Comparison of ENCODE assay signal across 9 cellular contexts in genomic region chr1:15851251-15852035, GRCh38. TPM values are rescaled to one million over a fixed set of nuclear protein-coding genes. Genes with fewer than 3 reads are reported as not detected.
DNase-seq lines count a peak whose midpoint lies in the region; ATAC-seq and TF ChIP-seq lines count a peak whose summit lies in the region.
"Had no signal": no experiment of that assay in that cellular context is flagged by ENCODE, and none has a peak within 500 bp of the region (broad histone marks: within the 10 kb centered on the region; RNA-seq: fewer than 3 reads in every experiment).

No MANE protein-coding gene starts in this region.

- no peaks in the 10 kb centered on the region for H3K9me3 Mint-ChIP-seq in activated naive CD4-positive, alpha-beta T cell treated with anti-CD3 and anti-CD28 coated beads, Interleukin-2, amount 50 U/mL, for 24 hours
- H3K9me3 Mint-ChIP-seq in activated naive CD4-positive, alpha-beta T cell treated with anti-CD3 and anti-CD28 coated beads, Interleukin-2, amount 50 U/mL, for 72 hours: no peaks in the 10 kb centered on the region

- DNase-seq in activated naive CD4-positive, alpha-beta T cell treated with anti-CD3 and anti-CD28 coated beads, Interleukin-2, amount 50 U/mL, for 72 hours (ENCODE audit: low spot score in 2 of 2): no peak
- DNase-seq in WERI-Rb-1: no peak
- DNase-seq in right lobe of liver: no peak
- DNase-seq in transverse colon: no peak
- DNase-seq in NCI-H526 (lab: John Stamatoyannopoulos, UW): no peak
- no peak for DNase-seq in islet precursor cell
- DNase-seq in AG20443 (ENCODE audit: low spot score): no peak
- DNase-seq: activated gamma-delta T cell treated with Interleukin-2 at 50 U/mL for 16 hours had no signal

- H3K36me3 ChIP-seq in WERI-Rb-1 (peaks cover 3% of the 10 kb centered on the region; the same call in 1 of the 2 replicates), right lobe of liver (no peaks in the 10 kb centered on the region), transverse colon (no peaks in the 10 kb centered on the region)

- intact Hi-C loops in right lobe of liver (cut with DNase I) (no loop called here), transverse colon (cut with DNase I; ENCODE audit: low total_unique reads) (no loop called here)

- peak overlapping the region; percentile 68 for H3K27ac Mint-ChIP-seq in activated naive CD4-positive, alpha-beta T cell treated with anti-CD3 and anti-CD28 coated beads, Interleukin-2, amount 50 U/mL, for 24 hours
- H3K27ac Mint-ChIP-seq in activated naive CD4-positive, alpha-beta T cell treated with anti-CD3 and anti-CD28 coated beads, Interleukin-2, amount 50 U/mL, for 72 hours: peak overlapping the region in 1 of 2 donors; percentile 74

- H3K36me3 Mint-ChIP-seq in activated naive CD4-positive, alpha-beta T cell treated with anti-CD3 and anti-CD28 coated beads, Interleukin-2, amount 50 U/mL, for 24 hours: no peaks in the 10 kb centered on the region
- H3K36me3 Mint-ChIP-seq in activated naive CD4-positive, alpha-beta T cell treated with anti-CD3 and anti-CD28 coated beads, Interleukin-2, amount 50 U/mL, for 72 hours: peaks cover 16 to 17% of the 10 kb centered on the region in 2 donors

- no peak for TF ChIP-seq EP300 in transverse colon (IDR thresholded peaks at IDR 0.05; ENCODE audit: low read depth)

- in situ Hi-C loops in transverse colon (cut with MboI; ENCODE audit: low pct_ligation_motif_present in 1 of 4, low pct_unique_long_range_greater_than_20kb in 1 of 4, low sequenced_read_pairs in 3 of 4): no loop called here

- H3K4me3 Mint-ChIP-seq in activated naive CD4-positive, alpha-beta T cell treated with anti-CD3 and anti-CD28 coated beads, Interleukin-2, amount 50 U/mL, for 24 hours: peak overlapping the region; percentile 73

- H3K4me1 ChIP-seq in right lobe of liver (peaks cover 0 to 58% (median 17%) of the 10 kb centered on the region in 4 donors), transverse colon (peaks cover 8 to 61% (median 37%) of the 10 kb centered on the region in 4 donors)

- H3K4me1 Mint-ChIP-seq in activated naive CD4-positive, alpha-beta T cell treated with anti-CD3 and anti-CD28 coated beads, Interleukin-2, amount 50 U/mL, for 24 hours: peaks cover 45% of the 10 kb centered on the region

- 64% methylated on average over 16 of the region's 16 CpGs for WGBS in right lobe of liver (ENCODE audit: insufficient coverage, low coverage, low lambda C conversion rate, missing lambda C conversion rate)
- WGBS in transverse colon (ENCODE audit: low coverage in 1 of 2), 2 donors: 54 to 58% methylated on average over 15 to 16 of the region's 16 CpGs

- H3K27ac ChIP-seq in WERI-Rb-1 (peak overlapping the region; percentile 95), right lobe of liver (peak overlapping the region; percentile 35 to 99 (median 97)), transverse colon (peak overlapping the region; percentile 94 to 99 (median 98))

- TF ChIP-seq POLR2A in right lobe of liver (IDR thresholded peaks at IDR 0.05): no peak
- no peak for TF ChIP-seq POLR2A in transverse colon (IDR thresholded peaks at IDR 0.05)

- ATAC-seq in activated naive CD4-positive, alpha-beta T cell treated with anti-CD3 and anti-CD28 coated beads, Interleukin-2, amount 50 U/mL, for 72 hours: no peak
- ATAC-seq in right lobe of liver: no peak

- TF ChIP-seq CTCF in WERI-Rb-1 (IDR thresholded peaks at IDR 0.05; ENCODE audit: low read depth, low read length) (no peak), right lobe of liver (IDR thresholded peaks at IDR 0.05) (no peak), transverse colon (IDR thresholded peaks at IDR 0.05) (no peak)

- H3K9me3 ChIP-seq in WERI-Rb-1 (ENCODE audit: severe bottlenecking): no peaks in the 10 kb centered on the region
- no peaks in the 10 kb centered on the region for H3K9me3 ChIP-seq in right lobe of liver
- no peaks in the 10 kb centered on the region for H3K9me3 ChIP-seq in transverse colon

- H3K27me3 Mint-ChIP-seq in activated naive CD4-positive, alpha-beta T cell treated with anti-CD3 and anti-CD28 coated beads, Interleukin-2, amount 50 U/mL, for 24 hours: no peaks in the 10 kb centered on the region

- H3K27me3 ChIP-seq in WERI-Rb-1 (ENCODE audit: insufficient read depth, low read depth, severe bottlenecking): no peaks in the 10 kb centered on the region
- no peaks in the 10 kb centered on the region for H3K27me3 ChIP-seq in right lobe of liver
- no peaks in the 10 kb centered on the region for H3K27me3 ChIP-seq in transverse colon

- H3K4me3 ChIP-seq in WERI-Rb-1 (ENCODE audit: low read depth, low read length): no peak overlapping the region
- H3K4me3 ChIP-seq in right lobe of liver: no peak overlapping the region
- no peak overlapping the region for H3K4me3 ChIP-seq in transverse colon

RNA-seq across cellular contexts. Expression of gene SPEN, which starts 3.9 kb away (rescaled TPM):
- total RNA-seq in activated naive CD4-positive, alpha-beta T cell treated with anti-CD3 and anti-CD28 coated beads, Interleukin-2, amount 50 U/mL, for 72 hours: 10 to 100 TPM; 52.1 to 63.4 TPM
- total RNA-seq in right lobe of liver (10 to 100 TPM; 13.5 to 33.7 (median 23.2) TPM), transverse colon (10 to 100 TPM; 28.4 to 81.9 (median 42.6) TPM)

RNA-seq across cellular contexts. Expression of gene UQCRHL, which starts 44.0 kb away (rescaled TPM):
- total RNA-seq in activated naive CD4-positive, alpha-beta T cell treated with anti-CD3 and anti-CD28 coated beads, Interleukin-2, amount 50 U/mL, for 72 hours: 1 to 10 TPM; 2.2 to 2.5 TPM
- total RNA-seq in right lobe of liver: 1 to 10 TPM in 2 of 6 experiments, under 1 TPM in 4; 0.42 to 1.1 (median 0.51) TPM
- total RNA-seq in transverse colon: 1 to 10 TPM in 3 of 4 donors, under 1 TPM in 1; 0.75 to 3.0 (median 1.7) TPM
